In genomic region chr13:52454459-52454824, GRCh38 we compare ENCODE assay signal across 8 cellular contexts.
DNase-seq lines count a peak whose midpoint lies in the region; ATAC-seq and TF ChIP-seq lines count a peak whose summit lies in the region.

No MANE protein-coding gene starts in this region.

- DNase-seq in ELF-1 (ENCODE audit: low read depth, low spot score) = peak; percentile 35
- DNase-seq in RKO (ENCODE audit: low spot score) = peak; percentile 51
- peak; percentile 17 for DNase-seq in choroid plexus epithelial cell (ENCODE audit: low read depth)
- no peak for DNase-seq in kidney glomerular epithelial cell (lab: John Stamatoyannopoulos, UW)
- no peak for DNase-seq in NCI-H1694 treated with DMSO at 0.1 percent for 48 hours (lab: John Stamatoyannopoulos, UW)

- no peaks in the 10 kb centered on the region for H3K36me3 ChIP-seq in muscle layer of duodenum (ENCODE audit: control insufficient read depth in 1 of 2, insufficient read depth in 2 of 2, low read length in 2 of 2)

- H3K4me3 ChIP-seq in choroid plexus epithelial cell (ENCODE audit: low read depth, low read length) = peak overlapping the region; percentile 96
- H3K4me3 ChIP-seq in muscle layer of duodenum (ENCODE audit: low read depth in 1 of 2, low read length in 2 of 2) = peak overlapping the region; percentile 84 to 99

- peaks cover 4 to 15% of the 10 kb centered on the region in 2 donors for H3K4me1 ChIP-seq in muscle layer of duodenum (ENCODE audit: control insufficient read depth in 1 of 2, insufficient read depth in 2 of 2, low read length in 2 of 2)

- no peaks in the 10 kb centered on the region for H3K27me3 ChIP-seq in muscle layer of duodenum (ENCODE audit: low read depth, low read length)

- TF ChIP-seq CTCF in choroid plexus epithelial cell (conservative IDR thresholded peaks at IDR 0.05; ENCODE audit: low read depth, low read length) = no peak

- no peaks in the 10 kb centered on the region for H3K9me3 ChIP-seq in muscle layer of duodenum (ENCODE audit: control insufficient read depth in 1 of 2, low read length in 2 of 2)

- peak overlapping the region; percentile 97 for H3K27ac ChIP-seq in muscle layer of duodenum (ENCODE audit: low read length)

- ATAC-seq in GM19328 (IDR thresholded peaks at IDR 0.05; ENCODE audit: unreplicated experiment) = peak; percentile 16
- ATAC-seq in HG03520 (IDR thresholded peaks at IDR 0.05; ENCODE audit: unreplicated experiment) = peak; percentile 37

Comparison
In these comparisons a context has a peak if more than half of its experiments do, and no peak if none do; other contexts are left out.
1. DNase-seq: peak in ELF-1 (single experiment), RKO (single experiment) and choroid plexus epithelial cell (single experiment); none in kidney glomerular epithelial cell (single experiment) and NCI-H1694 treated with DMSO at 0.1 percent for 48 hours (single experiment).